ENCODE assay signal across 19 cellular contexts in genomic region chr1:167424038-167424619, GRCh38.
"Had no signal": no experiment of that assay in that cellular context is flagged by ENCODE, and none has a peak within 500 bp of the region (broad histone marks: within the 10 kb centered on the region; RNA-seq: fewer than 3 reads in every experiment).

No MANE protein-coding gene starts in this region.

- H3K27me3 ChIP-seq: body of pancreas, ovary, tibial artery, uterus had no signal

- H3K27ac ChIP-seq: body of pancreas, epithelial cell of prostate, ovary, SK-N-MC, tibial artery, uterus, VCaP had no signal

- DNase-seq: activated CD4-positive, alpha-beta memory T cell treated with anti-CD3 and anti-CD28 coated beads, Interleukin-2, amount 10 ng/mL, durations not matched to agents 7 days and 5 days; activated CD4-positive, alpha-beta T cell treated with anti-CD3 and anti-CD28 coated beads for 4 hours; activated effector memory CD4-positive, alpha-beta T cell treated with anti-CD3 and anti-CD28 coated beads, Interleukin-2, amount 50 U/mL, for 16 hours; activated T-cell treated with anti-CD3 and anti-CD28 coated beads, Interleukin-2, amount 50 U/mL, for 4 hours; amniotic stem cell; body of pancreas; central memory CD4-positive, alpha-beta T cell; effector CD8-positive, alpha-beta T cell; mesenchymal stem cell; ovary; stimulated activated CD4-positive, alpha-beta T cell treated with anti-CD3 and anti-CD28 coated beads, Interleukin-12 subunit alpha, Interleukin-12 subunit beta, amount 100 ng/mL, for 4 hours; stimulated activated CD4-positive, alpha-beta T cell treated with anti-CD3 and anti-CD28 coated beads, Interleukin-2, amount 100 ng/mL, for 24 hours; T-helper 1 cell; tibial artery; uterus had no signal

- H3K4me3 Mint-ChIP-seq: activated CD4-positive, alpha-beta memory T cell treated with anti-CD3 and anti-CD28 coated beads, Interleukin-2, amount 10 ng/mL, durations not matched to agents 7 days and 5 days; activated naive CD4-positive, alpha-beta T cell treated with anti-CD3 and anti-CD28 coated beads, Interleukin-2, amount 50 U/mL, for 24 hours; activated T-cell treated with anti-CD3 and anti-CD28 coated beads, Interleukin-2, amount 50 U/mL, for 4 hours had no signal

- H3K9me3 ChIP-seq: body of pancreas, ovary, tibial artery, uterus had no signal

- H3K27me3 Mint-ChIP-seq: activated CD4-positive, alpha-beta memory T cell treated with anti-CD3 and anti-CD28 coated beads, Interleukin-2, amount 10 ng/mL, durations not matched to agents 7 days and 5 days; activated naive CD4-positive, alpha-beta T cell treated with anti-CD3 and anti-CD28 coated beads, Interleukin-2, amount 50 U/mL, for 24 hours had no signal

- H3K36me3 ChIP-seq: ovary, uterus had no signal

- H3K9me3 Mint-ChIP-seq: activated CD4-positive, alpha-beta memory T cell treated with anti-CD3 and anti-CD28 coated beads, Interleukin-2, amount 10 ng/mL, durations not matched to agents 7 days and 5 days; activated naive CD4-positive, alpha-beta T cell treated with anti-CD3 and anti-CD28 coated beads, Interleukin-2, amount 50 U/mL, for 24 hours; activated T-cell treated with anti-CD3 and anti-CD28 coated beads, Interleukin-2, amount 50 U/mL, for 4 hours had no signal

- ATAC-seq: activated T-cell treated with anti-CD3 and anti-CD28 coated beads, Interleukin-2, amount 50 U/mL, for 4 hours; body of pancreas had no signal

- H3K36me3 Mint-ChIP-seq: activated naive CD4-positive, alpha-beta T cell treated with anti-CD3 and anti-CD28 coated beads, Interleukin-2, amount 50 U/mL, for 24 hours had no signal

- H3K4me3 ChIP-seq: body of pancreas, ovary, SK-N-MC, tibial artery, uterus had no signal

- H3K4me1 ChIP-seq: body of pancreas, tibial artery, uterus had no signal

- H3K27ac Mint-ChIP-seq: activated CD4-positive, alpha-beta memory T cell treated with anti-CD3 and anti-CD28 coated beads, Interleukin-2, amount 10 ng/mL, durations not matched to agents 7 days and 5 days had no signal
